In genomic region chr1:157154291-157154690, GRCh38 we compare ENCODE assay signal across 14 cellular contexts. TPM values are rescaled to one million over a fixed set of nuclear protein-coding genes. Genes with fewer than 3 reads are reported as not detected.
DNase-seq lines count a peak whose midpoint lies in the region; ATAC-seq and TF ChIP-seq lines count a peak whose summit lies in the region.
"Had no signal": no experiment of that assay in that cellular context is flagged by ENCODE, and none has a peak within 500 bp of the region (broad histone marks: within the 10 kb centered on the region; RNA-seq: fewer than 3 reads in every experiment).

No MANE protein-coding gene starts in this region.

- peak overlapping the region; percentile 10 for H3K4me3 Mint-ChIP-seq in activated T-helper 17 cell treated with anti-CD3 and anti-CD28 coated beads, Interleukin-2, amount 50 U/mL, for 72 hours
- no peak overlapping the region for H3K4me3 Mint-ChIP-seq in mesothelial cell of epicardium
- H3K4me3 Mint-ChIP-seq in CD4-positive, alpha-beta T cell, result no peak overlapping the region
- H3K4me3 Mint-ChIP-seq: memory B cell had no signal

- H3K27ac Mint-ChIP-seq in activated T-helper 17 cell treated with anti-CD3 and anti-CD28 coated beads, Interleukin-2, amount 50 U/mL, for 72 hours, result peak overlapping the region; percentile 75
- H3K27ac Mint-ChIP-seq in mesothelial cell of epicardium, result peak overlapping the region; percentile 41
- no peak overlapping the region for H3K27ac Mint-ChIP-seq in CD4-positive, alpha-beta T cell
- H3K27ac Mint-ChIP-seq: memory B cell had no signal

- TF ChIP-seq CTCF in left ventricle myocardium inferior (IDR thresholded peaks at IDR 0.05; ENCODE audit: borderline replicate concordance), result no peak
- TF ChIP-seq CTCF in mesothelial cell of epicardium (IDR thresholded peaks at IDR 0.05; ENCODE audit: unreplicated experiment), result no peak
- no peak for TF ChIP-seq CTCF in upper lobe of right lung (IDR thresholded peaks at IDR 0.05)
- no peak for TF ChIP-seq CTCF in RWPE1 (conservative IDR thresholded peaks at IDR 0.05; ENCODE audit: low read depth)
- TF ChIP-seq CTCF in left lung (IDR thresholded peaks at IDR 0.05), result no peak
- TF ChIP-seq CTCF in CD4-positive, alpha-beta T cell (IDR thresholded peaks at IDR 0.05), result no peak

- peaks cover 20% of the 10 kb centered on the region for H3K27me3 ChIP-seq in left ventricle myocardium inferior (ENCODE audit: low read depth)
- H3K27me3 ChIP-seq in upper lobe of right lung, result no peaks in the 10 kb centered on the region
- H3K27me3 ChIP-seq in left lung, result peaks cover 0 to 4% of the 10 kb centered on the region in 2 donors
- no peaks in the 10 kb centered on the region for H3K27me3 ChIP-seq in CD4-positive, alpha-beta T cell (ENCODE audit: control insufficient read depth, insufficient read depth, low read length)
- H3K27me3 ChIP-seq: pancreas had no signal

- no peak for ATAC-seq in activated T-helper 17 cell treated with anti-CD3 and anti-CD28 coated beads, Interleukin-2, amount 50 U/mL, for 72 hours (replicated peaks)
- ATAC-seq in upper lobe of right lung (no peak), left lung (no peak)
- ATAC-seq in CD4-positive, alpha-beta T cell (ENCODE audit: poor library complexity), result no peak

- H3K36me3 ChIP-seq in left ventricle myocardium inferior, result no peaks in the 10 kb centered on the region
- no peaks in the 10 kb centered on the region for H3K36me3 ChIP-seq in upper lobe of right lung
- H3K36me3 ChIP-seq in left lung, result no peaks in the 10 kb centered on the region
- H3K36me3 ChIP-seq: pancreas had no signal

- no peaks in the 10 kb centered on the region for H3K9me3 Mint-ChIP-seq in activated T-helper 17 cell treated with anti-CD3 and anti-CD28 coated beads, Interleukin-2, amount 50 U/mL, for 72 hours
- no peaks in the 10 kb centered on the region for H3K9me3 Mint-ChIP-seq in mesothelial cell of epicardium
- no peaks in the 10 kb centered on the region for H3K9me3 Mint-ChIP-seq in CD4-positive, alpha-beta T cell
- H3K9me3 Mint-ChIP-seq: memory B cell had no signal

- H3K4me1 ChIP-seq in left ventricle myocardium inferior, result peaks cover 31% of the 10 kb centered on the region
- peaks cover 28% of the 10 kb centered on the region for H3K4me1 ChIP-seq in upper lobe of right lung
- peaks cover 21 to 29% of the 10 kb centered on the region in 2 donors for H3K4me1 ChIP-seq in left lung

- peaks cover 7% of the 10 kb centered on the region for H3K27me3 Mint-ChIP-seq in activated T-helper 17 cell treated with anti-CD3 and anti-CD28 coated beads, Interleukin-2, amount 50 U/mL, for 72 hours
- no peaks in the 10 kb centered on the region for H3K27me3 Mint-ChIP-seq in mesothelial cell of epicardium (ENCODE audit: low read depth)
- peaks cover 20% of the 10 kb centered on the region for H3K27me3 Mint-ChIP-seq in CD4-positive, alpha-beta T cell

- H3K36me3 Mint-ChIP-seq in activated T-helper 17 cell treated with anti-CD3 and anti-CD28 coated beads, Interleukin-2, amount 50 U/mL, for 72 hours (ENCODE audit: low read depth), result no peaks in the 10 kb centered on the region
- no peaks in the 10 kb centered on the region for H3K36me3 Mint-ChIP-seq in mesothelial cell of epicardium
- H3K36me3 Mint-ChIP-seq in CD4-positive, alpha-beta T cell (ENCODE audit: low read depth), result no peaks in the 10 kb centered on the region
- H3K36me3 Mint-ChIP-seq: memory B cell had no signal

- POLR2A ChIA-PET in RWPE1 (lab: Yijun Ruan, JAX; ENCODE audit: low non-redundant PET), result no interaction called here
- POLR2A ChIA-PET in CD4-positive, alpha-beta T cell (lab: Charles Lee), result interaction anchor here (1.9 to 3.6 kb wide), 2 partner anchors 15 to 64 kb away, joined by 6 to 26 read pairs; no protein-coding TSS in a partner anchor

- DNase-seq in left ventricle myocardium inferior, result no peak
- DNase-seq in cardiac septum (ENCODE audit: low spot score), result no peak
- DNase-seq in mesothelial cell of epicardium (ENCODE audit: low spot score in 2 of 2, unreplicated experiment in 2 of 2), result no peak
- no peak for DNase-seq in upper lobe of right lung
- DNase-seq in RWPE1 (ENCODE audit: low spot score), result no peak
- no peak for DNase-seq in left lung
- DNase-seq in CD4-positive, alpha-beta T cell, result no peak
- DNase-seq: activated CD4-positive, alpha-beta T cell treated with anti-CD3 and anti-CD28 coated beads for 4 hours had no signal

- CTCF ChIA-PET in RWPE1 (lab: Yijun Ruan, JAX), result interaction anchor here (0.5 to 7.9 kb wide), 5 partner anchors 12 to 1827 kb away, joined by 4 to 154 read pairs (median 7); no protein-coding TSS in a partner anchor
- CTCF ChIA-PET in CD4-positive, alpha-beta T cell (lab: Charles Lee), result interaction anchor here (10.7 kb wide), 1 partner anchor 66 kb away, joined by 241 read pairs; no protein-coding TSS in a partner anchor

- peaks cover 24% of the 10 kb centered on the region for H3K4me1 Mint-ChIP-seq in activated T-helper 17 cell treated with anti-CD3 and anti-CD28 coated beads, Interleukin-2, amount 50 U/mL, for 72 hours
- peaks cover 77% of the 10 kb centered on the region for H3K4me1 Mint-ChIP-seq in mesothelial cell of epicardium
- peaks cover 22% of the 10 kb centered on the region for H3K4me1 Mint-ChIP-seq in CD4-positive, alpha-beta T cell (ENCODE audit: low read depth)

- intact Hi-C loops in left ventricle myocardium inferior (cut with micrococcal nuclease), result no loop called here
- intact Hi-C loops in cardiac septum (cut with DNase I), result no loop called here
- intact Hi-C loops in upper lobe of right lung (cut with DNase I), result no loop called here
- intact Hi-C loops in left lung (cut with DNase I), result loop anchor here (2.0 to 10.0 kb wide), 2 partner anchors 59 to 63 kb away; partner anchors contain the start of gene ETV3L (in 1 of the 2)
- intact Hi-C loops in CD4-positive, alpha-beta T cell (cut with DNase I, micrococcal nuclease), result loop anchor here in 1 of 2 experiments (10.0 kb wide), 1 partner anchor 319 kb away; no protein-coding TSS in a partner anchor

- peak overlapping the region; percentile 46 for H3K27ac ChIP-seq in left ventricle myocardium inferior (replicated peaks)
- peak overlapping the region; percentile 3 for H3K27ac ChIP-seq in upper lobe of right lung
- no peak overlapping the region for H3K27ac ChIP-seq in RWPE1
- H3K27ac ChIP-seq in left lung, result peak overlapping the region in 1 of 2 donors; percentile 13
- no peak overlapping the region for H3K27ac ChIP-seq in CD4-positive, alpha-beta T cell (ENCODE audit: low read depth, low read length)

- no peak overlapping the region for H3K4me3 ChIP-seq in left ventricle myocardium inferior
- H3K4me3 ChIP-seq in upper lobe of right lung, result no peak overlapping the region
- no peak overlapping the region for H3K4me3 ChIP-seq in left lung
- H3K4me3 ChIP-seq: pancreas had no signal

- H3K9me3 ChIP-seq in left ventricle myocardium inferior (replicated peaks) (no peaks in the 10 kb centered on the region), upper lobe of right lung (no peaks in the 10 kb centered on the region), left lung (no peaks in the 10 kb centered on the region)
- H3K9me3 ChIP-seq in CD4-positive, alpha-beta T cell (ENCODE audit: control insufficient read depth, low read length), result no peaks in the 10 kb centered on the region
- H3K9me3 ChIP-seq: pancreas had no signal

RNA-seq across cellular contexts. Expression of gene ETV3, which starts 16.1 kb away (rescaled TPM):
- total RNA-seq in left ventricle myocardium inferior (14.6 TPM), cardiac septum (19.7 TPM), mesothelial cell of epicardium (57.8 to 61.7 TPM (median 60.6 TPM) in 3 replicates), upper lobe of right lung (39.2 TPM), left lung (10 to 100 TPM; 23.3 to 26.3 TPM)
- total RNA-seq in activated T-helper 17 cell treated with anti-CD3 and anti-CD28 coated beads, Interleukin-2, amount 50 U/mL, for 72 hours, result 10 to 100 TPM; 18.4 to 39.4 TPM
- 100 to 1,000 TPM; 115 to 117 TPM for total RNA-seq in CD4-positive, alpha-beta T cell

RNA-seq across cellular contexts. Expression of gene ETV3L, which starts 54.7 kb away (rescaled TPM):
- total RNA-seq in left ventricle myocardium inferior (not detected), cardiac septum (not detected), mesothelial cell of epicardium (not detected in 3 replicates), upper lobe of right lung (not detected), left lung (not detected)
- total RNA-seq in activated T-helper 17 cell treated with anti-CD3 and anti-CD28 coated beads, Interleukin-2, amount 50 U/mL, for 72 hours, result under 1 TPM in 1 of 2 donors, not detected in 1; 0.26 TPM
- total RNA-seq in CD4-positive, alpha-beta T cell, result not detected
- total RNA-seq: Daoy, pancreas, PC-3, temporal lobe had no signal

Comparison
In these comparisons a context has a peak if more than half of its experiments do, and no peak if none do; other contexts are left out.
1. H3K27ac ChIP-seq: peak in left ventricle myocardium inferior (single experiment) and upper lobe of right lung (single experiment); none in RWPE1 (single experiment) and CD4-positive, alpha-beta T cell (single experiment).
2. intact Hi-C loops: an anchor here in left lung (2.0 to 10.0 kb wide); none called in left ventricle myocardium inferior, cardiac septum and upper lobe of right lung.